ENCODE assay signal across 23 cellular contexts in the genomic region with DNA sequence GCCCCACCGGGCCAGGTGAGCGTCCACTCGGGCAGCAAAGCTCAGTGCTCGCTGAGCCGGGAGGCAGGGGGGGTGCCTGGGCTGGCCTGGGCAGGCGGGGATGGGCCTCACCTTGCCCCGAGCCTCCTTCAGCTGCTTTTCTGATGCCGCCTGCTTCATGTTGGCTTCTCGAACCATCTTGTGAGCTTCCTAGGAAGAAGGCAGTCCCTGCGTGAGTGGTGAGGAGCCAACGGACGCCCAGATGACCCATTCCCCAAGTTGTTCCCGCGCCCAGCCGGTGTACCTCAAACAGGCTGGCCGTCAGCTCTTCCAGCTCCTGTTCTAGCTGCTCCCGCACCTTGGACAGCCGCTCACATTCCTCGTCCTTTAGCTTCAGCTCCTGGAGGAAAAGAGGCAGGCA. TPM values are rescaled to one million over a fixed set of nuclear protein-coding genes. Genes with fewer than 3 reads are reported as not detected.
A peak's percentile ranks its signal among the peaks of the same experiment; 100 is the strongest.
DNase-seq lines count a peak whose midpoint lies in the region; ATAC-seq and TF ChIP-seq lines count a peak whose summit lies in the region.
"Had no signal": no experiment of that assay in that cellular context is flagged by ENCODE, and none has a peak within 500 bp of the region (broad histone marks: within the 10 kb centered on the region; RNA-seq: fewer than 3 reads in every experiment).

No MANE protein-coding gene starts in this region.

- no peak for TF ChIP-seq EP300 in sigmoid colon (IDR thresholded peaks at IDR 0.05)

- no peak for ATAC-seq in Right ventricle myocardium inferior
- ATAC-seq: GM12878 had no signal

- peak overlapping the region; percentile 34 for H3K56ac ChIP-seq in mesendoderm (ENCODE audit: low read length)

- H3K4me2 ChIP-seq in mesendoderm (ENCODE audit: low read length) = no peak overlapping the region
- H3K4me2 ChIP-seq: KMS-11 had no signal

- no peak overlapping the region for H3K23ac ChIP-seq in mesendoderm (ENCODE audit: low read length)

- H3K27me3 Mint-ChIP-seq in dendritic cell treated with granulocyte-macrophage colony-stimulating factor and Interleukin-4, amounts not matched to agents 40 ng/mL and 50 ng/mL, for 4 days = peaks cover 37% of the 10 kb centered on the region

- no peak overlapping the region for H2BK5ac ChIP-seq in mesendoderm (ENCODE audit: low read length)

- TF ChIP-seq CTCF in right atrium auricular region (IDR thresholded peaks at IDR 0.05) (no peak), testis (IDR thresholded peaks at IDR 0.05) (no peak), sigmoid colon (IDR thresholded peaks at IDR 0.05) (no peak)

- H3K27me3 ChIP-seq in right atrium auricular region = no peaks in the 10 kb centered on the region
- H3K27me3 ChIP-seq in mesendoderm (ENCODE audit: insufficient read depth, low read length, poor library complexity) = no peaks in the 10 kb centered on the region
- H3K27me3 ChIP-seq in testis = no peaks in the 10 kb centered on the region
- no peaks in the 10 kb centered on the region for H3K27me3 ChIP-seq in sigmoid colon

- no CpG with 5 or more reads among the region's 19 CpGs for WGBS in mesendoderm (ENCODE audit: extremely low coverage, insufficient coverage, low lambda C conversion rate)
- WGBS in testis, 2 donors = 86 to 89% methylated on average over 12 to 18 of the region's 19 CpGs
- 94% methylated on average over 19 of the region's 19 CpGs for WGBS in sigmoid colon, 2 donors

- no peak overlapping the region for H3K18ac ChIP-seq in mesendoderm (ENCODE audit: low read length)

- H3K27ac ChIP-seq in right atrium auricular region = no peak overlapping the region
- H3K27ac ChIP-seq in mesendoderm (ENCODE audit: low read depth, low read length) = no peak overlapping the region
- peak overlapping the region; percentile 7 to 66 for H3K27ac ChIP-seq in testis
- H3K27ac ChIP-seq in sigmoid colon = no peak overlapping the region
- H3K27ac ChIP-seq: HL-60, KMS-11 had no signal

- peak overlapping the region; percentile 64 for H3K27ac Mint-ChIP-seq in dendritic cell treated with granulocyte-macrophage colony-stimulating factor and Interleukin-4, amounts not matched to agents 40 ng/mL and 50 ng/mL, for 4 days
- H3K27ac Mint-ChIP-seq: CD4-positive, alpha-beta T cell had no signal

- no peak overlapping the region for H2BK120ac ChIP-seq in mesendoderm (ENCODE audit: low read depth, low read length)

- H2AK5ac ChIP-seq in mesendoderm (ENCODE audit: low read length) = no peak overlapping the region

- DNase-seq in Right ventricle myocardium inferior (ENCODE audit: missing footprints) = peak; percentile 54
- no peak for DNase-seq in right atrium auricular region (ENCODE audit: low spot score)
- no peak for DNase-seq in mesendoderm
- no peak for DNase-seq in testis
- no peak for DNase-seq in activated CD8-positive, alpha-beta memory T cell treated with anti-CD3 and anti-CD28 coated beads, Interleukin-2, amount 50 U/mL, for 48 hours
- no peak for DNase-seq in sigmoid colon
- no peak for DNase-seq in activated CD4-positive, alpha-beta T cell treated with anti-CD3 and anti-CD28 coated beads for 1 hour
- DNase-seq: 8988T; CD4-positive, alpha-beta T cell; GF-D8; MV-4-11; NCI-H1417; NCI-H187; NCI-H2227 treated with DMSO at 0.1 percent for 48 hours; NCI-H510A treated with DMSO at 0.1 percent for 48 hours; NCI-H774; SHP77 treated with DMSO at 0.1 percent for 48 hours had no signal

- no peak overlapping the region for H3K4ac ChIP-seq in mesendoderm (ENCODE audit: low read depth, low read length)

- H3K9me3 ChIP-seq in right atrium auricular region = no peaks in the 10 kb centered on the region
- no peaks in the 10 kb centered on the region for H3K9me3 ChIP-seq in testis
- H3K9me3 ChIP-seq in sigmoid colon = no peaks in the 10 kb centered on the region

- no peak overlapping the region for H4K5ac ChIP-seq in mesendoderm (ENCODE audit: low read length)

- no peaks in the 10 kb centered on the region for H3K79me1 ChIP-seq in mesendoderm (ENCODE audit: low read length)

- no peak overlapping the region for H3K4me3 ChIP-seq in right atrium auricular region
- no peak overlapping the region for H3K4me3 ChIP-seq in mesendoderm (ENCODE audit: low read length)
- H3K4me3 ChIP-seq in testis = no peak overlapping the region
- H3K4me3 ChIP-seq in sigmoid colon = no peak overlapping the region
- H3K4me3 ChIP-seq: GM12878 had no signal

- peaks cover 54% of the 10 kb centered on the region for H3K36me3 Mint-ChIP-seq in dendritic cell treated with granulocyte-macrophage colony-stimulating factor and Interleukin-4, amounts not matched to agents 40 ng/mL and 50 ng/mL, for 4 days (ENCODE audit: low read depth)

- intact Hi-C loops in Right ventricle myocardium inferior (cut with DNase I) (no loop called here), testis (cut with DNase I; ENCODE audit: low total_unique reads) (no loop called here), sigmoid colon (cut with DNase I) (no loop called here)
- intact Hi-C loops in dendritic cell treated with granulocyte-macrophage colony-stimulating factor and Interleukin-4, amounts not matched to agents 40 ng/mL and 50 ng/mL, for 4 days (cut with micrococcal nuclease) = no loop called here

- no peaks in the 10 kb centered on the region for H3K79me2 ChIP-seq in mesendoderm (ENCODE audit: control insufficient read depth, insufficient read depth, low read length)

- no peak overlapping the region for H3K4me3 Mint-ChIP-seq in dendritic cell treated with granulocyte-macrophage colony-stimulating factor and Interleukin-4, amounts not matched to agents 40 ng/mL and 50 ng/mL, for 4 days
- H3K4me3 Mint-ChIP-seq: CD4-positive, alpha-beta T cell had no signal

- no peak overlapping the region for H4K8ac ChIP-seq in mesendoderm (ENCODE audit: low read depth, low read length)

- peaks cover 34% of the 10 kb centered on the region for H3K4me1 Mint-ChIP-seq in dendritic cell treated with granulocyte-macrophage colony-stimulating factor and Interleukin-4, amounts not matched to agents 40 ng/mL and 50 ng/mL, for 4 days (ENCODE audit: low read depth)

- TF ChIP-seq POLR2A in testis (IDR thresholded peaks at IDR 0.05) (no peak), sigmoid colon (IDR thresholded peaks at IDR 0.05) (no peak)

- no peak overlapping the region for H2BK15ac ChIP-seq in mesendoderm (replicated peaks; ENCODE audit: low read depth)

- H3K9me3 Mint-ChIP-seq in dendritic cell treated with granulocyte-macrophage colony-stimulating factor and Interleukin-4, amounts not matched to agents 40 ng/mL and 50 ng/mL, for 4 days = no peaks in the 10 kb centered on the region
- H3K9me3 Mint-ChIP-seq: CD4-positive, alpha-beta T cell had no signal

- H3K36me3 ChIP-seq in right atrium auricular region (peaks cover 34% of the 10 kb centered on the region), mesendoderm (ENCODE audit: control insufficient read depth, insufficient read depth, low read length) (no peaks in the 10 kb centered on the region), testis (ENCODE audit: low read depth, missing control alignments) (no peaks in the 10 kb centered on the region), sigmoid colon (peaks cover 0 to 42% (median 4%) of the 10 kb centered on the region in 4 donors)

- H3K9ac ChIP-seq in mesendoderm (ENCODE audit: low read length) = no peak overlapping the region
- H3K9ac ChIP-seq: KMS-11 had no signal

- H3K4me1 ChIP-seq in right atrium auricular region (peaks cover 0 to 42% of the 10 kb centered on the region in 2 donors), mesendoderm (ENCODE audit: control insufficient read depth, low read depth, low read length) (peaks cover 10% of the 10 kb centered on the region), testis (peaks cover 47% of the 10 kb centered on the region), sigmoid colon (peaks cover 0 to 20% (median 4%) of the 10 kb centered on the region in 4 donors)

RNA-seq across cellular contexts. Expression of a gene that starts 10.1 kb away (rescaled TPM):
- total RNA-seq in Right ventricle myocardium inferior (14.0 TPM), right atrium auricular region (10 to 100 TPM in 1 of 2 donors, 1 to 10 TPM in 1; 4.3 to 16.8 TPM), testis (10 to 100 TPM; 57.7 to 65.8 TPM), sigmoid colon (10 to 100 TPM; 12.1 to 23.7 (median 19.6) TPM)
- polyA plus RNA-seq in mesendoderm (2013, experiment 1 of 2) = 1.4 TPM
- polyA plus RNA-seq in mesendoderm (2013, experiment 2 of 2) = 2.3 TPM
- polyA plus RNA-seq in testis (ENCODE audit: insufficient read depth, low read depth, low replicate concordance) (88.2 TPM), sigmoid colon (10 to 100 TPM in 1 of 3 donors, 1 to 10 TPM in 2; 5.1 to 21.6 (median 7.0) TPM)
- total RNA-seq: CD4-positive, alpha-beta T cell; GM12878; OCI-LY7 had no signal

RNA-seq across cellular contexts. Expression of a gene that starts 15.9 kb away (rescaled TPM):
- total RNA-seq in Right ventricle myocardium inferior (113 TPM), right atrium auricular region (10 to 100 TPM; 48.7 to 93.0 TPM), testis (10 to 100 TPM; 50.6 to 88.5 TPM), sigmoid colon (10 to 100 TPM; 21.1 to 57.9 (median 37.5) TPM)
- polyA plus RNA-seq in mesendoderm (2013, experiment 1 of 2) = 14.4 TPM
- 13.9 TPM for polyA plus RNA-seq in mesendoderm (2013, experiment 2 of 2)
- polyA plus RNA-seq in testis (ENCODE audit: insufficient read depth, low read depth, low replicate concordance) (20.5 TPM), sigmoid colon (10 to 100 TPM in 1 of 3 donors, 1 to 10 TPM in 2; 1.4 to 21.5 (median 3.0) TPM)

RNA-seq across cellular contexts. Expression of a gene that starts 42.9 kb away (rescaled TPM):
- total RNA-seq in Right ventricle myocardium inferior (1.9 TPM), right atrium auricular region (1 to 10 TPM; 1.3 to 4.7 TPM), testis (10 to 100 TPM; 21.0 to 33.4 TPM), sigmoid colon (1 to 10 TPM in 3 of 4 donors, under 1 TPM in 1; 0.83 to 5.3 (median 3.3) TPM)
- polyA plus RNA-seq in mesendoderm (2013, experiment 1 of 2) = 0.20 TPM
- 0.28 TPM for polyA plus RNA-seq in mesendoderm (2013, experiment 2 of 2)
- polyA plus RNA-seq in testis (ENCODE audit: insufficient read depth, low read depth, low replicate concordance) (9.2 TPM), sigmoid colon (1 to 10 TPM; 3.2 to 9.6 (median 7.6) TPM)
- total RNA-seq: HT1080 had no signal

Comparison
In these comparisons a context has a peak if more than half of its experiments do, and no peak if none do; other contexts are left out.
1. H3K27ac ChIP-seq: peak in testis (2 of 2); none in right atrium auricular region (0 of 2), mesendoderm (single experiment) and sigmoid colon (0 of 4).